15 cellular contexts compared by ENCODE assay signal in genomic region chr5:86500947-86501346, GRCh38.
DNase-seq lines count a peak whose midpoint lies in the region; ATAC-seq, FAIRE-seq and TF ChIP-seq lines count a peak whose summit lies in the region.
"Had no signal": no experiment of that assay in that cellular context is flagged by ENCODE, and none has a peak within 500 bp of the region (broad histone marks: within the 10 kb centered on the region; RNA-seq: fewer than 3 reads in every experiment).

No MANE protein-coding gene starts in this region.

- H3K4me1 ChIP-seq in SK-N-SH (ENCODE audit: control insufficient read depth in 1 of 2, insufficient read depth in 2 of 2, low read depth in 1 of 2, low read length in 1 of 2) (no peaks in the 10 kb centered on the region), left lung (no peaks in the 10 kb centered on the region)
- H3K4me1 ChIP-seq: esophagus squamous epithelium had no signal

- no peaks in the 10 kb centered on the region for H3K9me3 Mint-ChIP-seq in Calu3 (ENCODE audit: low read depth, unreplicated experiment)
- H3K9me3 Mint-ChIP-seq: CD4-positive, alpha-beta memory T cell had no signal

- ATAC-seq in left lung (no peak), GM19324 (IDR thresholded peaks at IDR 0.05; ENCODE audit: low FRiP score, unreplicated experiment) (no peak)
- ATAC-seq: natural killer cell had no signal

- H3K27ac ChIP-seq in SK-N-SH (ENCODE audit: low read depth in 2 of 2, low read length in 1 of 2) (no peak overlapping the region), left lung (no peak overlapping the region)
- H3K27ac ChIP-seq: cardiac muscle cell, esophagus squamous epithelium had no signal

- TF ChIP-seq EP300 in SK-N-SH (IDR thresholded peaks at IDR 0.05; ENCODE audit: borderline replicate concordance in 1 of 2, low read depth in 1 of 2, low read length in 1 of 2), result no peak

- no peak for FAIRE-seq in GM12891 (lab: Jason Lieb, UNC)

- H3K4me3 ChIP-seq in SK-N-SH (ENCODE audit: low read depth in 2 of 2, low read length in 1 of 2) (no peak overlapping the region; a peak in 1 of 4 replicates), left lung (no peak overlapping the region)
- H3K4me3 ChIP-seq: cardiac muscle cell, esophagus squamous epithelium had no signal

- TF ChIP-seq POLR2A in GM12891 (IDR thresholded peaks at IDR 0.05; ENCODE audit: low read depth, low read length), result no peak

- H3K27ac Mint-ChIP-seq in Calu3 (ENCODE audit: unreplicated experiment), result no peak overlapping the region
- H3K27ac Mint-ChIP-seq: CD4-positive, alpha-beta memory T cell; natural killer cell had no signal

- CTCF ChIA-PET in Calu3 (lab: Charles Lee) (no interaction called here), SK-N-SH (lab: Yijun Ruan, JAX) (no interaction called here)

- no peaks in the 10 kb centered on the region for H3K4me1 Mint-ChIP-seq in Calu3 (ENCODE audit: low read depth, unreplicated experiment)
- H3K4me1 Mint-ChIP-seq: CD4-positive, alpha-beta memory T cell; natural killer cell had no signal

- peak; percentile 34 for DNase-seq in Calu3
- DNase-seq in HuH-7.5 (ENCODE audit: low spot score), result peak; percentile 8
- no peak for DNase-seq in SK-N-SH
- DNase-seq in medulla oblongata (ENCODE audit: extremely low spot score), result peak; percentile 13
- no peak for DNase-seq in NCI-H1436 treated with DMSO at 0.1 percent for 48 hours (lab: John Stamatoyannopoulos, UW)
- no peak for DNase-seq in GM12891 (ENCODE audit: insufficient read length, low spot score)
- DNase-seq in left lung, result no peak
- DNase-seq: activated CD4-positive, alpha-beta T cell treated with anti-CD3 and anti-CD28 coated beads, Interleukin-2, amount 50 U/mL, for 1 hour; CD4-positive, alpha-beta memory T cell; esophagus squamous epithelium; islet precursor cell; KBM-7; natural killer cell had no signal

- no peaks in the 10 kb centered on the region for H3K79me2 ChIP-seq in SK-N-SH (ENCODE audit: insufficient read depth)

- TF ChIP-seq CTCF in Calu3 (IDR thresholded peaks at IDR 0.05; ENCODE audit: unreplicated experiment) (peak; percentile 44), SK-N-SH (IDR thresholded peaks at IDR 0.05) (peak; percentile 35; the same call in 1 of the 2 replicates), left lung (IDR thresholded peaks at IDR 0.05) (no peak)

- H3K27me3 Mint-ChIP-seq in Calu3 (ENCODE audit: unreplicated experiment), result no peaks in the 10 kb centered on the region
- H3K27me3 Mint-ChIP-seq: CD4-positive, alpha-beta memory T cell had no signal

- peak; percentile 21; the same call in 1 of the 2 replicates for TF ChIP-seq RAD21 in SK-N-SH (IDR thresholded peaks at IDR 0.05; ENCODE audit: low read length)

- H2AFZ ChIP-seq in SK-N-SH (ENCODE audit: low read depth), result no peak overlapping the region

- no peak overlapping the region for H3K4me2 ChIP-seq in SK-N-SH

- H3K36me3 ChIP-seq in SK-N-SH (replicated peaks in 1 of 2; ENCODE audit: control insufficient read depth in 1 of 2, insufficient read depth in 2 of 2, low read length in 1 of 2) (no peaks in the 10 kb centered on the region), left lung (no peaks in the 10 kb centered on the region)
- H3K36me3 ChIP-seq: cardiac muscle cell, esophagus squamous epithelium had no signal

- POLR2A ChIA-PET in SK-N-SH (lab: Yijun Ruan, JAX), result no interaction called here

- H3K27me3 ChIP-seq in SK-N-SH (ENCODE audit: insufficient read depth) (no peaks in the 10 kb centered on the region; the same call in 1 of the 2 replicates), left lung (no peaks in the 10 kb centered on the region)
- H3K27me3 ChIP-seq: cardiac muscle cell, esophagus squamous epithelium had no signal

- H3K9me3 ChIP-seq in SK-N-SH, result no peaks in the 10 kb centered on the region
- no peaks in the 10 kb centered on the region for H3K9me3 ChIP-seq in left lung

- WGBS in SK-N-SH (ENCODE audit: low lambda C conversion rate), result 11% methylated on average over 1 of the region's 1 CpG

- H3K4me3 Mint-ChIP-seq in Calu3 (ENCODE audit: low read depth, unreplicated experiment), result no peak overlapping the region
- H3K4me3 Mint-ChIP-seq: CD4-positive, alpha-beta memory T cell; natural killer cell had no signal

- H3F3A ChIP-seq in SK-N-SH (replicated peaks; ENCODE audit: insufficient read depth), result no peaks in the 10 kb centered on the region

- no peaks in the 10 kb centered on the region for H3K9me2 ChIP-seq in SK-N-SH

- no peak overlapping the region for H3K9ac ChIP-seq in SK-N-SH

- intact Hi-C loops in Calu3 (cut with micrococcal nuclease; ENCODE audit: unreplicated experiment), result loop anchor here (2.0 kb wide), 1 partner anchor 192 kb away; no protein-coding TSS in a partner anchor
- intact Hi-C loops in left lung (cut with DNase I), result no loop called here

- H4K20me1 ChIP-seq in SK-N-SH (ENCODE audit: insufficient read depth), result no peaks in the 10 kb centered on the region

- BruUV-seq in Calu3 (replicated peaks; lab: Mats Ljungman, UMichigan), result no TSS peak

- H3K36me3 Mint-ChIP-seq in Calu3 (ENCODE audit: insufficient read depth, unreplicated experiment), result no peaks in the 10 kb centered on the region
- H3K36me3 Mint-ChIP-seq: CD4-positive, alpha-beta memory T cell; natural killer cell had no signal

TF ChIP-seq in SK-N-SH, 30 proteins besides CTCF, POLR2A, EP300 and RAD21 (continues in another document):
- TF ChIP-seq POLR2AphosphoS5 (IDR thresholded peaks at IDR 0.05; ENCODE audit: low read depth, low read length) (no peak), NFIC (IDR thresholded peaks at IDR 0.05; ENCODE audit: borderline replicate concordance) (no peak), NRF1 (IDR thresholded peaks at IDR 0.05; ENCODE audit: low read depth, low read length) (no peak), SIN3A (IDR thresholded peaks at IDR 0.05; ENCODE audit: borderline replicate concordance, low read depth, low read length) (no peak), MAX (IDR thresholded peaks at IDR 0.05; ENCODE audit: low read depth) (no peak), SMC3 (IDR thresholded peaks at IDR 0.05; ENCODE audit: low read depth, low read length) (no peak), PBX3 (IDR thresholded peaks at IDR 0.05) (no peak), EZH2phosphoT487 (IDR thresholded peaks at IDR 0.05; ENCODE audit: borderline replicate concordance, low read depth) (no peak), ELF1 (IDR thresholded peaks at IDR 0.05) (no peak)

TF ChIP-seq in GM12891, 5 proteins besides CTCF, POLR2A, EP300 and RAD21:
- no peak for TF ChIP-seq TAF1 (IDR thresholded peaks at IDR 0.05; ENCODE audit: low read depth, low read length)
- no peak for TF ChIP-seq SPI1 (IDR thresholded peaks at IDR 0.05; ENCODE audit: low read depth, low read length)
- TF ChIP-seq PAX5 (IDR thresholded peaks at IDR 0.05; ENCODE audit: insufficient read depth, low read length, severe bottlenecking), result no peak
- TF ChIP-seq POU2F2 (IDR thresholded peaks at IDR 0.05; ENCODE audit: low read depth, low read length), result no peak
- no peak for TF ChIP-seq POLR2AphosphoS5 (IDR thresholded peaks at IDR 0.05; ENCODE audit: low read depth, low read length)

Comparison
In these comparisons a context has a peak if more than half of its experiments do, and no peak if none do; other contexts are left out.
1. DNase-seq: peak in Calu3 (single experiment), HuH-7.5 (single experiment) and medulla oblongata (single experiment); none in SK-N-SH (single experiment), NCI-H1436 treated with DMSO at 0.1 percent for 48 hours (single experiment), GM12891 (single experiment) and left lung (0 of 2).
2. CTCF ChIP-seq: peak in Calu3 (single experiment) and SK-N-SH (single experiment); none in left lung (0 of 2).